Comparison of ENCODE assay signal across 13 cellular contexts in genomic region chr16:84629580-84629979, GRCh38. TPM values are rescaled to one million over a fixed set of nuclear protein-coding genes. Genes with fewer than 3 reads are reported as not detected.
DNase-seq lines count a peak whose midpoint lies in the region; ATAC-seq and TF ChIP-seq lines count a peak whose summit lies in the region.
"Had no signal": no experiment of that assay in that cellular context is flagged by ENCODE, and none has a peak within 500 bp of the region (broad histone marks: within the 10 kb centered on the region; RNA-seq: fewer than 3 reads in every experiment).

No MANE protein-coding gene starts in this region.

- H3K4me3 Mint-ChIP-seq in activated naive CD4-positive, alpha-beta T cell treated with anti-CD3 and anti-CD28 coated beads, Interleukin-2, amount 10 ng/mL, durations not matched to agents 7 days and 5 days, result no peak overlapping the region
- no peak overlapping the region for H3K4me3 Mint-ChIP-seq in H9
- no peak overlapping the region for H3K4me3 Mint-ChIP-seq in activated naive CD8-positive, alpha-beta T cell treated with anti-CD3 and anti-CD28 coated beads, Interleukin-2, amount 50 U/mL, for 24 hours
- H3K4me3 Mint-ChIP-seq: IgD-negative memory B cell had no signal

- no peaks in the 10 kb centered on the region for H3K9me3 Mint-ChIP-seq in activated naive CD4-positive, alpha-beta T cell treated with anti-CD3 and anti-CD28 coated beads, Interleukin-2, amount 10 ng/mL, durations not matched to agents 7 days and 5 days
- no peaks in the 10 kb centered on the region for H3K9me3 Mint-ChIP-seq in H9
- H3K9me3 Mint-ChIP-seq in activated naive CD8-positive, alpha-beta T cell treated with anti-CD3 and anti-CD28 coated beads, Interleukin-2, amount 50 U/mL, for 24 hours, result no peaks in the 10 kb centered on the region
- H3K9me3 Mint-ChIP-seq: IgD-negative memory B cell had no signal

- peak; percentile 39 for DNase-seq in activated naive CD4-positive, alpha-beta T cell treated with anti-CD3 and anti-CD28 coated beads, Interleukin-2, amount 10 ng/mL, durations not matched to agents 7 days and 5 days
- DNase-seq in activated naive CD4-positive, alpha-beta T cell (lab: John Stamatoyannopoulos, UW), result no peak
- DNase-seq in H9, result no peak
- no peak for DNase-seq in activated naive CD8-positive, alpha-beta T cell treated with anti-CD3 and anti-CD28 coated beads, Interleukin-2, amount 50 U/mL, for 24 hours
- DNase-seq in neuronal stem cell (ENCODE audit: low spot score), result no peak
- no peak for DNase-seq in A172 (ENCODE audit: low spot score)
- no peak for DNase-seq in PC-3
- DNase-seq: EL, H7, NCI-H187, NCI-H446 treated with DMSO at 0.1 percent for 48 hours had no signal

- H3K36me3 ChIP-seq in neuronal stem cell (replicated peaks in 1 of 2; ENCODE audit: control insufficient read depth in 2 of 2, insufficient read depth in 2 of 2, low read length in 2 of 2), result no peaks in the 10 kb centered on the region
- no peaks in the 10 kb centered on the region for H3K36me3 ChIP-seq in PC-3 (ENCODE audit: low read depth, low read length)

- H3K27ac Mint-ChIP-seq in activated naive CD4-positive, alpha-beta T cell treated with anti-CD3 and anti-CD28 coated beads, Interleukin-2, amount 10 ng/mL, durations not matched to agents 7 days and 5 days, result no peak overlapping the region
- no peak overlapping the region for H3K27ac Mint-ChIP-seq in H9
- H3K27ac Mint-ChIP-seq in activated naive CD8-positive, alpha-beta T cell treated with anti-CD3 and anti-CD28 coated beads, Interleukin-2, amount 50 U/mL, for 24 hours, result no peak overlapping the region

- CTCF ChIA-PET in activated naive CD4-positive, alpha-beta T cell treated with anti-CD3 and anti-CD28 coated beads, Interleukin-2, amount 10 ng/mL, durations not matched to agents 7 days and 5 days (lab: Charles Lee), result interaction anchor here (0.7 to 1.9 kb wide), 4 partner anchors 9 to 123 kb away, joined by 4 to 9 read pairs (median 4); no protein-coding TSS in a partner anchor
- CTCF ChIA-PET in PC-3 (lab: Charles Lee), result no interaction called here

- no peaks in the 10 kb centered on the region for H3K79me2 ChIP-seq in H9 (ENCODE audit: insufficient read depth, low read length)
- H3K79me2 ChIP-seq in PC-3 (ENCODE audit: low read length), result no peaks in the 10 kb centered on the region

- no peak overlapping the region for H3K4me3 ChIP-seq in neuronal stem cell (ENCODE audit: low read length in 2 of 2)
- H3K4me3 ChIP-seq in PC-3 (ENCODE audit: low read length), result no peak overlapping the region

- POLR2A ChIA-PET in PC-3 (lab: Charles Lee; ENCODE audit: unreplicated experiment), result no interaction called here

- H4K91ac ChIP-seq in H9 (ENCODE audit: insufficient read length, low read depth, low read length) (no peak overlapping the region), neuronal stem cell (ENCODE audit: low read depth, low read length, poor library complexity) (no peak overlapping the region)

- H3K14ac ChIP-seq in H9 (ENCODE audit: insufficient read depth, low read length), result peak overlapping the region; percentile 45; the same call in 1 of the 2 replicates
- peak overlapping the region; percentile 47 for H3K14ac ChIP-seq in neuronal stem cell (ENCODE audit: low read length)

- peak; percentile 15 for ATAC-seq in activated naive CD8-positive, alpha-beta T cell treated with anti-CD3 and anti-CD28 coated beads, Interleukin-2, amount 50 U/mL, for 24 hours
- ATAC-seq in PC-3, result no peak
- no peak for ATAC-seq in GM21447 (IDR thresholded peaks at IDR 0.05; ENCODE audit: unreplicated experiment)

- no peak overlapping the region for H2AK5ac ChIP-seq in H9 (ENCODE audit: insufficient read length, low read length)
- H2AK5ac ChIP-seq in neuronal stem cell (ENCODE audit: low read depth, low read length), result no peak overlapping the region

- no peaks in the 10 kb centered on the region for H3F3A ChIP-seq in PC-3 (ENCODE audit: low read length, unreplicated experiment)

- peak overlapping the region; percentile 98 for H4K8ac ChIP-seq in H9 (replicated peaks; ENCODE audit: insufficient read length, low read depth, low read length)
- H4K8ac ChIP-seq in neuronal stem cell (ENCODE audit: low read depth, low read length), result no peak overlapping the region

- no peak overlapping the region for H2BK5ac ChIP-seq in H9 (ENCODE audit: insufficient read length, low read length)
- H2BK5ac ChIP-seq in neuronal stem cell (ENCODE audit: low read length), result no peak overlapping the region

- H3K79me1 ChIP-seq in H9 (ENCODE audit: insufficient read depth, low read depth, low read length, poor library complexity, severe bottlenecking) (no peaks in the 10 kb centered on the region), neuronal stem cell (ENCODE audit: low read depth, low read length) (peaks cover 2% of the 10 kb centered on the region)

- H3K56ac ChIP-seq in H9 (ENCODE audit: insufficient read length, low read depth, low read length), result no peak overlapping the region

- peak overlapping the region; percentile 63 for H3K18ac ChIP-seq in H9 (ENCODE audit: insufficient read length, low read depth, low read length)
- peak overlapping the region; percentile 36 for H3K18ac ChIP-seq in neuronal stem cell (ENCODE audit: low read length)

- H3K9me2 ChIP-seq in PC-3 (replicated peaks; ENCODE audit: low read length), result no peaks in the 10 kb centered on the region

- H3K27ac ChIP-seq in H9 (ENCODE audit: insufficient read length, low read depth, low read length) (no peak overlapping the region), neuronal stem cell (replicated peaks; ENCODE audit: low read length) (no peak overlapping the region), PC-3 (ENCODE audit: low read length) (no peak overlapping the region)

- H3K4me1 ChIP-seq in H9 (ENCODE audit: insufficient read depth, low read length) (no peaks in the 10 kb centered on the region; the same call in 1 of the 2 replicates), neuronal stem cell (ENCODE audit: control insufficient read depth in 2 of 2, insufficient read depth in 1 of 2, low read depth in 1 of 2, low read length in 2 of 2) (peaks cover 0 to 2% of the 10 kb centered on the region in 2 donors), PC-3 (ENCODE audit: insufficient read depth, low read length) (no peaks in the 10 kb centered on the region)

- peak overlapping the region; percentile 58 for H4K5ac ChIP-seq in H9 (ENCODE audit: insufficient read length, low read depth, low read length)

- intact Hi-C loops in PC-3 (cut with micrococcal nuclease), result no loop called here

- no peak overlapping the region for H3K4me2 ChIP-seq in H9 (ENCODE audit: insufficient read depth, insufficient read length, low read length)
- no peak overlapping the region for H3K4me2 ChIP-seq in neuronal stem cell (ENCODE audit: insufficient read depth, low read length, poor library complexity, severe bottlenecking)
- no peak overlapping the region for H3K4me2 ChIP-seq in PC-3 (ENCODE audit: low read length)

- no TSS peak for BruUV-seq in PC-3 (replicated peaks; lab: Mats Ljungman, UMichigan)

- H3K9ac ChIP-seq in H9 (ENCODE audit: extremely low read depth, insufficient read length, low read length), result peak overlapping the region; percentile 31
- H3K9ac ChIP-seq in neuronal stem cell (ENCODE audit: low read depth, low read length, poor library complexity), result no peak overlapping the region
- H3K9ac ChIP-seq in PC-3 (ENCODE audit: low read length), result no peak overlapping the region

- H3K27me3 Mint-ChIP-seq in activated naive CD4-positive, alpha-beta T cell treated with anti-CD3 and anti-CD28 coated beads, Interleukin-2, amount 10 ng/mL, durations not matched to agents 7 days and 5 days, result peaks cover 76% of the 10 kb centered on the region
- no peaks in the 10 kb centered on the region; the same call in 1 of the 2 replicates for H3K27me3 Mint-ChIP-seq in H9 (ENCODE audit: low read depth)
- peaks cover 5% of the 10 kb centered on the region for H3K27me3 Mint-ChIP-seq in activated naive CD8-positive, alpha-beta T cell treated with anti-CD3 and anti-CD28 coated beads, Interleukin-2, amount 50 U/mL, for 24 hours
- H3K27me3 Mint-ChIP-seq: IgD-negative memory B cell had no signal

- H3K4me1 Mint-ChIP-seq in activated naive CD4-positive, alpha-beta T cell treated with anti-CD3 and anti-CD28 coated beads, Interleukin-2, amount 10 ng/mL, durations not matched to agents 7 days and 5 days, result peaks cover 44% of the 10 kb centered on the region
- peaks cover 7 to 20% of the 10 kb centered on the region in 2 experiments for H3K4me1 Mint-ChIP-seq in H9
- H3K4me1 Mint-ChIP-seq in activated naive CD8-positive, alpha-beta T cell treated with anti-CD3 and anti-CD28 coated beads, Interleukin-2, amount 50 U/mL, for 24 hours, result peaks cover 25% of the 10 kb centered on the region

- H3K9me3 ChIP-seq in H9 (ENCODE audit: control insufficient read depth, low read depth, low read length) (no peaks in the 10 kb centered on the region), neuronal stem cell (replicated peaks in 1 of 2; ENCODE audit: control insufficient read depth in 2 of 2, insufficient read depth in 1 of 2, low read depth in 1 of 2, low read length in 2 of 2) (no peaks in the 10 kb centered on the region), PC-3 (ENCODE audit: low read length) (no peaks in the 10 kb centered on the region)

- H2AFZ ChIP-seq in H9 (ENCODE audit: low read length), result peak overlapping the region; percentile 85
- H2AFZ ChIP-seq in neuronal stem cell (ENCODE audit: low read length), result no peak overlapping the region
- H2AFZ ChIP-seq in PC-3 (ENCODE audit: low read length), result no peak overlapping the region

- no peak overlapping the region for H2BK20ac ChIP-seq in H9 (ENCODE audit: low read depth, low read length, poor library complexity, severe bottlenecking)

- H3T11ph ChIP-seq in H9 (ENCODE audit: low read length), result no peak overlapping the region

- WGBS in H9 (ENCODE audit: extremely low coverage, insufficient read length, low lambda C conversion rate), result no CpG with 5 or more reads among the region's 10 CpGs
- no CpG with 5 or more reads among the region's 10 CpGs for WGBS in neuronal stem cell (ENCODE audit: extremely low coverage in 2 of 2, insufficient read length in 2 of 2, insufficient replicate concordance in 1 of 2), 2 donors

- H3K4ac ChIP-seq in H9 (ENCODE audit: low read depth, low read length), result no peak overlapping the region
- H3K4ac ChIP-seq in neuronal stem cell (ENCODE audit: low read length), result no peak overlapping the region

- no peaks in the 10 kb centered on the region for H3K36me3 Mint-ChIP-seq in activated naive CD4-positive, alpha-beta T cell treated with anti-CD3 and anti-CD28 coated beads, Interleukin-2, amount 10 ng/mL, durations not matched to agents 7 days and 5 days
- no peaks in the 10 kb centered on the region for H3K36me3 Mint-ChIP-seq in H9 (ENCODE audit: insufficient read depth in 1 of 3, low read depth in 3 of 3)
- no peaks in the 10 kb centered on the region for H3K36me3 Mint-ChIP-seq in activated naive CD8-positive, alpha-beta T cell treated with anti-CD3 and anti-CD28 coated beads, Interleukin-2, amount 50 U/mL, for 24 hours (ENCODE audit: low read depth)
- H3K36me3 Mint-ChIP-seq: IgD-negative memory B cell had no signal

- no peak overlapping the region for H2BK15ac ChIP-seq in H9 (ENCODE audit: low read depth, low read length)
- H2BK15ac ChIP-seq in neuronal stem cell (ENCODE audit: low read length), result no peak overlapping the region

- H3K23ac ChIP-seq in H9 (ENCODE audit: insufficient read length, low read depth, low read length) (no peak overlapping the region), neuronal stem cell (ENCODE audit: low read depth, low read length, poor library complexity) (no peak overlapping the region)

- H2BK120ac ChIP-seq in H9 (ENCODE audit: low read depth, low read length, poor library complexity, severe bottlenecking) (no peak overlapping the region), neuronal stem cell (ENCODE audit: low read depth, low read length) (no peak overlapping the region)

- no peaks in the 10 kb centered on the region for H4K20me1 ChIP-seq in H9 (ENCODE audit: control insufficient read depth, insufficient read depth, insufficient read length)
- H4K20me1 ChIP-seq in PC-3 (ENCODE audit: low read length), result no peaks in the 10 kb centered on the region

- H3K23me2 ChIP-seq in H9 (ENCODE audit: insufficient read length, low read depth, low read length, poor library complexity, severe bottlenecking), result no peaks in the 10 kb centered on the region

- TF ChIP-seq CTCF in H9 (conservative IDR thresholded peaks at IDR 0.05) (no peak), PC-3 (conservative IDR thresholded peaks at IDR 0.05; ENCODE audit: low read depth, low read length) (no peak)

- H2BK12ac ChIP-seq in H9 (ENCODE audit: insufficient read length, low read depth, low read length), result no peak overlapping the region
- no peak overlapping the region for H2BK12ac ChIP-seq in neuronal stem cell (ENCODE audit: low read length)

- H3K27me3 ChIP-seq in H9 (ENCODE audit: insufficient read depth, low read length), result no peaks in the 10 kb centered on the region
- no peaks in the 10 kb centered on the region for H3K27me3 ChIP-seq in neuronal stem cell (ENCODE audit: control insufficient read depth in 3 of 3, insufficient read depth in 3 of 3, low read depth in 1 of 3, low read length in 3 of 3)
- H3K27me3 ChIP-seq in PC-3 (ENCODE audit: low read length), result no peaks in the 10 kb centered on the region

RNA-seq across cellular contexts. Expression of gene COTL1, which starts 11.7 kb away (rescaled TPM):
- total RNA-seq in H9 (2021), result 81.4 and 88.6 TPM in 2 replicates
- 222 TPM for polyA plus RNA-seq in neuronal stem cell (2013, experiment 1 of 2)
- 221 TPM for polyA plus RNA-seq in neuronal stem cell (2013, experiment 2 of 2)
- total RNA-seq in A172 (2014; rRNA removed; shearing (Covaris generic)), result 275 and 295 TPM in 2 replicates
- total RNA-seq in PC-3 (2014; rRNA removed), result 408 and 465 TPM in 2 replicates

RNA-seq across cellular contexts. Expression of gene KLHL36, which starts 18.7 kb away (rescaled TPM):
- 32.2 and 36.7 TPM in 2 replicates for total RNA-seq in H9 (2021)
- polyA plus RNA-seq in neuronal stem cell (2013, experiment 1 of 2), result 7.4 TPM
- polyA plus RNA-seq in neuronal stem cell (2013, experiment 2 of 2), result 8.0 TPM
- 38.0 and 46.3 TPM in 2 replicates for total RNA-seq in A172 (2014; rRNA removed; shearing (Covaris generic))
- total RNA-seq in PC-3 (2014; rRNA removed), result 33.8 and 35.0 TPM in 2 replicates
